In the genomic region with DNA sequence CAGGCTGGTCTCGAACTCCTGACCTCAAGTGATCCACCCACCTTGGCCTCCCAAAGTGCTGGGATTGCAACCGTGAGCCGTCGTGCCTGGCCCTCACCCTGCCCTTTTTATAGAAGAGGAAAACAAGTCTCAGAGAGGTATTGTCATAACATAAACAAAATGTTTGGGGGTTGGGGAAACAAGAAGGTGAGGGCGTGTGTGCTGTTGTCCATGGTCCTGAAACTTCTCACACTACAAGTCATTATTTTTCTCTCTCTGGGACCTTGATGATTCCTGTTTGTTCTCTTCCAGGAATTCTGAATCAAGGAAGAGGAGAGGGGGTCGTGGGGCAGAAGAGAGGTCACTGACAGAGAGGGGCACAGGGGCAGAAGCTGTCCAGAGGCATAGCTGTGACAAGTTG, we compare ENCODE assay signal across 3 cellular contexts.
TF ChIP-seq lines count a peak whose summit lies in the region.

No MANE protein-coding gene starts in this region.

TF ChIP-seq in SK-N-SH, 30 proteins besides CTCF, POLR2A, EP300 and RAD21:
- TF ChIP-seq, protein P1, sequence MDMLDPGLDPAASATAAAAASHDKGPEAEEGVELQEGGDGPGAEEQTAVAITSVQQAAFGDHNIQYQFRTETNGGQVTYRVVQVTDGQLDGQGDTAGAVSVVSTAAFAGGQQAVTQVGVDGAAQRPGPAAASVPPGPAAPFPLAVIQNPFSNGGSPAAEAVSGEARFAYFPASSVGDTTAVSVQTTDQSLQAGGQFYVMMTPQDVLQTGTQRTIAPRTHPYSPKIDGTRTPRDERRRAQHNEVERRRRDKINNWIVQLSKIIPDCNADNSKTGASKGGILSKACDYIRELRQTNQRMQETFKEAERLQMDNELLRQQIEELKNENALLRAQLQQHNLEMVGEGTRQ (IDR thresholded peaks at IDR 0.05; ENCODE audit: borderline replicate concordance, low read depth, low read length), result no peak
- TF ChIP-seq CHD2 (IDR thresholded peaks at IDR 0.05; ENCODE audit: low read length, partially characterized antibody), result no peak
- TF ChIP-seq, protein P2, sequence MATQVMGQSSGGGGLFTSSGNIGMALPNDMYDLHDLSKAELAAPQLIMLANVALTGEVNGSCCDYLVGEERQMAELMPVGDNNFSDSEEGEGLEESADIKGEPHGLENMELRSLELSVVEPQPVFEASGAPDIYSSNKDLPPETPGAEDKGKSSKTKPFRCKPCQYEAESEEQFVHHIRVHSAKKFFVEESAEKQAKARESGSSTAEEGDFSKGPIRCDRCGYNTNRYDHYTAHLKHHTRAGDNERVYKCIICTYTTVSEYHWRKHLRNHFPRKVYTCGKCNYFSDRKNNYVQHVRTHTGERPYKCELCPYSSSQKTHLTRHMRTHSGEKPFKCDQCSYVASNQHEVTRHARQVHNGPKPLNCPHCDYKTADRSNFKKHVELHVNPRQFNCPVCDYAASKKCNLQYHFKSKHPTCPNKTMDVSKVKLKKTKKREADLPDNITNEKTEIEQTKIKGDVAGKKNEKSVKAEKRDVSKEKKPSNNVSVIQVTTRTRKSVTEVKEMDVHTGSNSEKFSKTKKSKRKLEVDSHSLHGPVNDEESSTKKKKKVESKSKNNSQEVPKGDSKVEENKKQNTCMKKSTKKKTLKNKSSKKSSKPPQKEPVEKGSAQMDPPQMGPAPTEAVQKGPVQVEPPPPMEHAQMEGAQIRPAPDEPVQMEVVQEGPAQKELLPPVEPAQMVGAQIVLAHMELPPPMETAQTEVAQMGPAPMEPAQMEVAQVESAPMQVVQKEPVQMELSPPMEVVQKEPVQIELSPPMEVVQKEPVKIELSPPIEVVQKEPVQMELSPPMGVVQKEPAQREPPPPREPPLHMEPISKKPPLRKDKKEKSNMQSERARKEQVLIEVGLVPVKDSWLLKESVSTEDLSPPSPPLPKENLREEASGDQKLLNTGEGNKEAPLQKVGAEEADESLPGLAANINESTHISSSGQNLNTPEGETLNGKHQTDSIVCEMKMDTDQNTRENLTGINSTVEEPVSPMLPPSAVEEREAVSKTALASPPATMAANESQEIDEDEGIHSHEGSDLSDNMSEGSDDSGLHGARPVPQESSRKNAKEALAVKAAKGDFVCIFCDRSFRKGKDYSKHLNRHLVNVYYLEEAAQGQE (IDR thresholded peaks at IDR 0.05; ENCODE audit: low read depth, low read length), result peak; percentile 90
- no peak for TF ChIP-seq TEAD4 (IDR thresholded peaks at IDR 0.05; ENCODE audit: borderline replicate concordance, insufficient read depth)

TF ChIP-seq in SK-N-SH treated with all-trans-retinoic acid at 6 μM for 48 hours, 23 proteins besides CTCF, POLR2A, EP300 and RAD21:
- no peak for TF ChIP-seq GLIS3 (CRISPR knock-in tag; IDR thresholded peaks at IDR 0.05)
- no peak for TF ChIP-seq OSR1 (CRISPR knock-in tag; IDR thresholded peaks at IDR 0.05)
- TF ChIP-seq PPARA (CRISPR knock-in tag; IDR thresholded peaks at IDR 0.05; ENCODE audit: borderline replicate concordance), result no peak
- TF ChIP-seq TOX (CRISPR knock-in tag; IDR thresholded peaks at IDR 0.05; ENCODE audit: borderline replicate concordance), result no peak
- TF ChIP-seq CSDC2 (CRISPR knock-in tag; IDR thresholded peaks at IDR 0.05), result no peak
- TF ChIP-seq, protein P3, sequence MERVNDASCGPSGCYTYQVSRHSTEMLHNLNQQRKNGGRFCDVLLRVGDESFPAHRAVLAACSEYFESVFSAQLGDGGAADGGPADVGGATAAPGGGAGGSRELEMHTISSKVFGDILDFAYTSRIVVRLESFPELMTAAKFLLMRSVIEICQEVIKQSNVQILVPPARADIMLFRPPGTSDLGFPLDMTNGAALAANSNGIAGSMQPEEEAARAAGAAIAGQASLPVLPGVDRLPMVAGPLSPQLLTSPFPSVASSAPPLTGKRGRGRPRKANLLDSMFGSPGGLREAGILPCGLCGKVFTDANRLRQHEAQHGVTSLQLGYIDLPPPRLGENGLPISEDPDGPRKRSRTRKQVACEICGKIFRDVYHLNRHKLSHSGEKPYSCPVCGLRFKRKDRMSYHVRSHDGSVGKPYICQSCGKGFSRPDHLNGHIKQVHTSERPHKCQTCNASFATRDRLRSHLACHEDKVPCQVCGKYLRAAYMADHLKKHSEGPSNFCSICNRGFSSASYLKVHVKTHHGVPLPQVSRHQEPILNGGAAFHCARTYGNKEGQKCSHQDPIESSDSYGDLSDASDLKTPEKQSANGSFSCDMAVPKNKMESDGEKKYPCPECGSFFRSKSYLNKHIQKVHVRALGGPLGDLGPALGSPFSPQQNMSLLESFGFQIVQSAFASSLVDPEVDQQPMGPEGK (CRISPR knock-in tag; IDR thresholded peaks at IDR 0.05; ENCODE audit: borderline replicate concordance), result no peak

TF ChIP-seq in H1, 55 proteins besides CTCF, POLR2A, EP300 and RAD21:
- TF ChIP-seq RNF2 (IDR thresholded peaks at IDR 0.05; ENCODE audit: borderline replicate concordance, low read depth, low read length, missing control alignments, poor library complexity, severe bottlenecking), result no peak
- no peak for TF ChIP-seq SRF (IDR thresholded peaks at IDR 0.05; ENCODE audit: low read depth, low read length)
- TF ChIP-seq SIN3A (conservative IDR thresholded peaks at IDR 0.05 in 1 of 2, IDR thresholded peaks at IDR 0.05 in 1 of 2; ENCODE audit: low read depth in 1 of 2, low read length in 2 of 2), result peak; percentile 82 to 86; a peak in 2 of 4 replicates
- TF ChIP-seq, protein P4, sequence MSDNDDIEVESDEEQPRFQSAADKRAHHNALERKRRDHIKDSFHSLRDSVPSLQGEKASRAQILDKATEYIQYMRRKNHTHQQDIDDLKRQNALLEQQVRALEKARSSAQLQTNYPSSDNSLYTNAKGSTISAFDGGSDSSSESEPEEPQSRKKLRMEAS (IDR thresholded peaks at IDR 0.05), result peak; percentile 29; the same call in 1 of the 2 replicates
